ENCODE assay signal across 8 cellular contexts in the genomic region with DNA sequence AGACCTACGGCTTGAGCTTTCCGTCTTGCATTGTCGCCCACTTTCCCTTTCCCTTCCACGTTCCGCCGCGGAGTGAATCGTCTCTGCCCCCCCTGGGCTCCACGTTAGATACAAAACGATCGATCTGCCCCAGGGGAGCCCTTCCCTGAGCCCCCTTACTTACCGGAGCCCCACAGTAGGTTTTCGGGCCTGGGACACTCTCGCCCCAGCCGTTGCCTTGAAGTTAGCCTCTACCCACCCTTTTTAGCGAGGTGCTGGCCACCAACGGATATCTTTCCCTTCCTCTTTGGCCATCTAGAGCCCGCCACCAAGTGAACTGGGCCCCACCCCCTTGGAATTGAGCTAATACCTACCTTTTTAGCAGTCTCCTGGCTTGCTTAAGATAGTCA. TPM values are rescaled to one million over a fixed set of nuclear protein-coding genes. Genes with fewer than 3 reads are reported as not detected.
A peak's percentile ranks its signal among the peaks of the same experiment; 100 is the strongest.
DNase-seq lines count a peak whose midpoint lies in the region; ATAC-seq, FAIRE-seq and TF ChIP-seq lines count a peak whose summit lies in the region.

No MANE protein-coding gene starts in this region.

- no peak for TF ChIP-seq EP300 in upper lobe of left lung (IDR thresholded peaks at IDR 0.05)

- H3K36me3 ChIP-seq in bronchial epithelial cell (ENCODE audit: control insufficient read depth, insufficient read depth, low read length) = peaks cover 3% of the 10 kb centered on the region
- H3K36me3 ChIP-seq in upper lobe of left lung = peaks cover 0 to 7% (median 0%) of the 10 kb centered on the region in 4 donors

- peak overlapping the region; percentile 70 for H3K27ac ChIP-seq in H9 (ENCODE audit: insufficient read length, low read depth, low read length)
- H3K27ac ChIP-seq in upper lobe of left lung = peak overlapping the region; percentile 89 to 95 (median 94)

- no peak for TF ChIP-seq CTCF in H9 (conservative IDR thresholded peaks at IDR 0.05)
- no peak for TF ChIP-seq CTCF in bronchial epithelial cell (IDR thresholded peaks at IDR 0.05; ENCODE audit: insufficient read depth, low read length, severe bottlenecking)
- no peak for TF ChIP-seq CTCF in upper lobe of left lung (IDR thresholded peaks at IDR 0.05)

- H3K4ac ChIP-seq in H9 (ENCODE audit: low read depth, low read length) = no peak overlapping the region; the same call in 1 of the 2 replicates

- DNase-seq in NCI-H2196 (lab: John Stamatoyannopoulos, UW; ENCODE audit: unreplicated experiment) (peak; percentile 28), NCI-H2196 treated with DMSO at 0.1 percent for 48 hours (lab: John Stamatoyannopoulos, UW; ENCODE audit: unreplicated experiment) (no peak), H9 (peak; percentile 41), NCI-H1092 treated with DMSO at 0.1 percent for 48 hours (lab: John Stamatoyannopoulos, UW) (peak; percentile 30), bronchial epithelial cell (ENCODE audit: low read depth) (peak; percentile 25), left lobe of liver (ENCODE audit: low spot score) (no peak), upper lobe of left lung (peak in 1 of 2 donors; percentile 40), germinal center (ENCODE audit: low spot score) (no peak)

- H3K9ac ChIP-seq in H9 (ENCODE audit: extremely low read depth, insufficient read length, low read length) = peak overlapping the region; percentile 99

- peak overlapping the region; percentile 92 for H3K14ac ChIP-seq in H9 (ENCODE audit: insufficient read depth, low read length)

- no peak overlapping the region for H3T11ph ChIP-seq in H9 (ENCODE audit: low read length)

- H3K4me2 ChIP-seq in H9 (ENCODE audit: insufficient read depth, insufficient read length, low read length) = peak overlapping the region; percentile 81

- peaks cover 6 to 42% (median 32%) of the 10 kb centered on the region in 3 experiments; a peak in 6 of 7 replicates for H3K36me3 Mint-ChIP-seq in H9 (ENCODE audit: insufficient read depth in 1 of 3, low read depth in 3 of 3)

- no peak overlapping the region for H2AFZ ChIP-seq in H9 (ENCODE audit: low read length)

- H2BK5ac ChIP-seq in H9 (ENCODE audit: insufficient read length, low read length) = no peak overlapping the region

- no peaks in the 10 kb centered on the region for H3K23me2 ChIP-seq in H9 (ENCODE audit: insufficient read length, low read depth, low read length, poor library complexity, severe bottlenecking)

- no peaks in the 10 kb centered on the region for H4K20me1 ChIP-seq in H9 (ENCODE audit: control insufficient read depth, insufficient read depth, insufficient read length)

- H3K79me1 ChIP-seq in H9 (ENCODE audit: insufficient read depth, low read depth, low read length, poor library complexity, severe bottlenecking) = peaks cover 2% of the 10 kb centered on the region

- no peak overlapping the region for H3K56ac ChIP-seq in H9 (ENCODE audit: insufficient read length, low read depth, low read length)

- no peak overlapping the region for H2BK20ac ChIP-seq in H9 (ENCODE audit: low read depth, low read length, poor library complexity, severe bottlenecking)

- H3K4me3 ChIP-seq in bronchial epithelial cell (ENCODE audit: low read depth, low read length) = peak overlapping the region; percentile 97
- H3K4me3 ChIP-seq in upper lobe of left lung = peak overlapping the region; percentile 64 to 82 (median 75)

- FAIRE-seq in bronchial epithelial cell (lab: Jason Lieb, UNC) = no peak

- H2AK5ac ChIP-seq in H9 (ENCODE audit: insufficient read length, low read length) = no peak overlapping the region

- no peak overlapping the region for H4K8ac ChIP-seq in H9 (replicated peaks; ENCODE audit: insufficient read length, low read depth, low read length)

- no peak for TF ChIP-seq POLR2A in upper lobe of left lung (IDR thresholded peaks at IDR 0.05)

- no peaks in the 10 kb centered on the region for H3K4me1 ChIP-seq in H9 (ENCODE audit: insufficient read depth, low read length)
- peaks cover 21 to 47% (median 31%) of the 10 kb centered on the region in 4 donors for H3K4me1 ChIP-seq in upper lobe of left lung

- H3K27me3 Mint-ChIP-seq in H9 (ENCODE audit: low read depth) = no peaks in the 10 kb centered on the region; the same call in 1 of the 2 replicates

- WGBS in H9 (ENCODE audit: extremely low coverage, insufficient read length, low lambda C conversion rate) = no CpG with 5 or more reads among the region's 18 CpGs
- WGBS in upper lobe of left lung, 2 donors = 0% methylated on average over 17 to 18 of the region's 18 CpGs

- no peak overlapping the region for H3K23ac ChIP-seq in H9 (ENCODE audit: insufficient read length, low read depth, low read length)

- H3K27ac Mint-ChIP-seq in H9 = no peak overlapping the region

- H2BK120ac ChIP-seq in H9 (ENCODE audit: low read depth, low read length, poor library complexity, severe bottlenecking) = no peak overlapping the region

- H4K5ac ChIP-seq in H9 (ENCODE audit: insufficient read length, low read depth, low read length) = peak overlapping the region; percentile 39

- peaks cover 48% of the 10 kb centered on the region for H3K79me2 ChIP-seq in H9 (ENCODE audit: insufficient read depth, low read length)

- no peak overlapping the region for H4K91ac ChIP-seq in H9 (ENCODE audit: insufficient read length, low read depth, low read length)

- H3K18ac ChIP-seq in H9 (ENCODE audit: insufficient read length, low read depth, low read length) = peak overlapping the region; percentile 93

- H3K9me3 Mint-ChIP-seq in H9 = no peaks in the 10 kb centered on the region; a peak in 1 of 5 replicates

- peak; percentile 45 for ATAC-seq in left lobe of liver
- ATAC-seq in upper lobe of left lung (ENCODE audit: low FRiP score in 2 of 2) = peak; percentile 8 to 57

- H2BK15ac ChIP-seq in H9 (ENCODE audit: low read depth, low read length) = no peak overlapping the region

- H3K9me3 ChIP-seq in H9 (ENCODE audit: control insufficient read depth, low read depth, low read length) (no peaks in the 10 kb centered on the region), upper lobe of left lung (no peaks in the 10 kb centered on the region)

- H2BK12ac ChIP-seq in H9 (ENCODE audit: insufficient read length, low read depth, low read length) = no peak overlapping the region

- H3K27me3 ChIP-seq in H9 (ENCODE audit: insufficient read depth, low read length) = no peaks in the 10 kb centered on the region
- H3K27me3 ChIP-seq in bronchial epithelial cell (ENCODE audit: control insufficient read depth, insufficient read depth, low read length) = no peaks in the 10 kb centered on the region
- H3K27me3 ChIP-seq in upper lobe of left lung = no peaks in the 10 kb centered on the region

- peaks cover 37 to 41% of the 10 kb centered on the region in 2 experiments for H3K4me1 Mint-ChIP-seq in H9

- no peak overlapping the region for H3K4me3 Mint-ChIP-seq in H9

RNA-seq across cellular contexts. Expression of gene RBM25, which starts 0.6 kb away (rescaled TPM):
- total RNA-seq in H9 (2021) = 133 and 138 TPM in 2 replicates
- total RNA-seq in bronchial epithelial cell = 20.5 and 31.2 TPM in 2 replicates
- 21.7 TPM for total RNA-seq in left lobe of liver
- 100 to 1,000 TPM in 2 of 6 donors, 10 to 100 TPM in 4; 53.8 to 320 (median 68.9) TPM for total RNA-seq in upper lobe of left lung

RNA-seq across cellular contexts. Expression of gene ZFYVE1, which starts 32.0 kb away (rescaled TPM):
- total RNA-seq in H9 (2021) = 14.2 and 14.7 TPM in 2 replicates
- total RNA-seq in bronchial epithelial cell = 11.3 and 13.6 TPM in 2 replicates
- 13.4 TPM for total RNA-seq in left lobe of liver
- total RNA-seq in upper lobe of left lung = 10 to 100 TPM; 13.4 to 24.1 (median 22.0) TPM

Comparison
In these comparisons a context has a peak if more than half of its experiments do, and no peak if none do; other contexts are left out.
1. DNase-seq: peak in NCI-H2196 (single experiment), H9 (single experiment), NCI-H1092 treated with DMSO at 0.1 percent for 48 hours (single experiment) and bronchial epithelial cell (single experiment); none in NCI-H2196 treated with DMSO at 0.1 percent for 48 hours (single experiment), left lobe of liver (single experiment) and germinal center (single experiment).